In the genomic region with DNA sequence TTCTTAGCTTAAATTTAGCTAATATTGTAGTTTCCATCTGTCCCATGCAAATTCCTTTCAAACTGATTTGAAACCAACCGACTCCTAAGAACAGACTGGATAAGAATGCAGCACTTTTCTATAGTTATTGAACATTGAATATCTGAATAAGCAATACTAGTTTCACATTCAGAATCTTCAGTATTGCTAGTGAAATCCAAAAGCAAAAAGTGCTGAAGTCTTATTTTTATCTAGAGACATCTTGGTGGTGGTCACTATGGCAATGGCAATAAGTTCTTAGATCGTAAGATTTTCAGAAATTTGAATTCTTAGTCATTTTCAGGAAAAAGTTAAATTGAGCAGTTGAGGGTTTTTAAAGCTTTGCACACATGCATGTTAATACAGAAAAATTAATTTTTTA, we compare ENCODE assay signal across 19 cellular contexts. TPM values are rescaled to one million over a fixed set of nuclear protein-coding genes. Genes with fewer than 3 reads are reported as not detected.
DNase-seq lines count a peak whose midpoint lies in the region; ATAC-seq, FAIRE-seq and TF ChIP-seq lines count a peak whose summit lies in the region.
"Had no signal": no experiment of that assay in that cellular context is flagged by ENCODE, and none has a peak within 500 bp of the region (broad histone marks: within the 10 kb centered on the region; RNA-seq: fewer than 3 reads in every experiment).

No MANE protein-coding gene starts in this region.

- ATAC-seq in HepG2 (no peak), right lobe of liver (no peak), T-cell (replicated peaks in 1 of 4) (no peak)
- ATAC-seq: GM23338 had no signal

- TF ChIP-seq RAD21 in HepG2 (CRISPR knock-in tag; IDR thresholded peaks at IDR 0.05) = no peak

- DNase-seq in HepG2 (ENCODE audit: low spot score) (no peak), right lobe of liver (no peak), T-cell (no peak), endodermal cell (no peak), NCI-H446 treated with DMSO at 0.1 percent for 48 hours (lab: John Stamatoyannopoulos, UW) (no peak), urothelium cell line (ENCODE audit: low spot score) (no peak), HuH-7.5 (ENCODE audit: low spot score) (no peak)
- DNase-seq: ACHN; CD4-positive, alpha-beta memory T cell; DND-41; GDM1; MM.1S; NCI-H187 treated with DMSO at 0.1 percent for 48 hours; NCI-H2171; NCI-H82; SHP77 treated with DMSO at 0.1 percent for 48 hours had no signal

- in situ Hi-C loops in HepG2 (cut with HindIII; ENCODE audit: extremely low pct_ligation_motif_present, low pct_unique_long_range_greater_than_20kb) = no loop called here

- TF ChIP-seq CTCF in HepG2 (CRISPR knock-in tag; IDR thresholded peaks at IDR 0.05) (no peak), right lobe of liver (IDR thresholded peaks at IDR 0.05) (no peak), endodermal cell (conservative IDR thresholded peaks at IDR 0.05) (no peak)

- H3K27me3 ChIP-seq in HepG2 (ENCODE audit: control insufficient read depth in 1 of 2, insufficient read depth in 2 of 2, low read length in 2 of 2) (no peaks in the 10 kb centered on the region; a peak in 1 of 5 replicates), right lobe of liver (no peaks in the 10 kb centered on the region), endodermal cell (ENCODE audit: control insufficient read depth, insufficient read depth, low read length, poor library complexity, severe bottlenecking) (no peaks in the 10 kb centered on the region)

- H3K9me3 Mint-ChIP-seq in T-cell (no peaks in the 10 kb centered on the region), endodermal cell (no peaks in the 10 kb centered on the region)
- H3K9me3 Mint-ChIP-seq: GM23338 had no signal

- peaks cover 71% of the 10 kb centered on the region for H3K79me2 ChIP-seq in HepG2 (ENCODE audit: insufficient read depth, low read length)

- 95% methylated on average over 2 of the region's 2 CpGs for WGBS in HepG2 (ENCODE audit: low lambda C conversion rate)
- 95% methylated on average over 2 of the region's 2 CpGs for WGBS in right lobe of liver (ENCODE audit: insufficient coverage, low coverage, low lambda C conversion rate, missing lambda C conversion rate)
- 100% methylated on average over 1 to 2 of the region's 2 CpGs for WGBS in endodermal cell (ENCODE audit: insufficient coverage in 1 of 2, insufficient read length in 1 of 2), 2 experiments

- CTCF ChIA-PET in HepG2 (lab: Yijun Ruan, JAX; ENCODE audit: low intra/inter-chr PET ratio, low total read pairs) (no interaction called here), T-cell (lab: Charles Lee) (interaction anchor here in 1 of 2 donors (0.6 kb wide), 1 partner anchor 506 kb away, joined by 4 read pairs; no protein-coding TSS in a partner anchor)

- no TSS peak for BruUV-seq in HepG2 (replicated peaks; lab: Mats Ljungman, UMichigan)

- H4K20me1 ChIP-seq in HepG2 (ENCODE audit: insufficient read depth, low read length) = no peaks in the 10 kb centered on the region

- H3K4me3 Mint-ChIP-seq in T-cell (no peak overlapping the region), endodermal cell (no peak overlapping the region)
- H3K4me3 Mint-ChIP-seq: GM23338 had no signal

- H3K27ac Mint-ChIP-seq in T-cell (peak overlapping the region; percentile 9 to 16), endodermal cell (no peak overlapping the region)
- H3K27ac Mint-ChIP-seq: GM23338 had no signal

- POLR2A ChIA-PET in HepG2 (lab: Yijun Ruan, JAX) (interaction anchor here (1.2 kb wide), 1 partner anchor 89 kb away, joined by 3 read pairs; no protein-coding TSS in a partner anchor), T-cell (lab: Charles Lee) (no interaction called here)

- H3K4me3 ChIP-seq in HepG2 (replicated peaks in 1 of 3; ENCODE audit: insufficient read depth in 1 of 3, low read depth in 2 of 3, low read length in 3 of 3) = peak overlapping the region in 1 of 3 experiments; percentile 8; a peak in 1 of 6 replicates
- no peak overlapping the region for H3K4me3 ChIP-seq in right lobe of liver
- H3K4me3 ChIP-seq in endodermal cell (ENCODE audit: low read length) = peak overlapping the region; percentile 50
- H3K4me3 ChIP-seq: GM23338 had no signal

- H3K4me1 Mint-ChIP-seq in T-cell (peaks cover 46 to 64% (median 61%) of the 10 kb centered on the region in 3 donors), endodermal cell (peaks cover 25% of the 10 kb centered on the region)

- FAIRE-seq in HepG2 (lab: Jason Lieb, UNC) = no peak
- FAIRE-seq in urothelium cell line (lab: Jason Lieb, UNC) = no peak
- FAIRE-seq: RCC 7860 had no signal

- peak overlapping the region; percentile 82 for H3K4me2 ChIP-seq in HepG2 (ENCODE audit: low read depth, low read length)
- H3K4me2 ChIP-seq: GM23338 had no signal

- H3K27me3 Mint-ChIP-seq in T-cell (no peaks in the 10 kb centered on the region), endodermal cell (ENCODE audit: insufficient read depth) (no peaks in the 10 kb centered on the region)
- H3K27me3 Mint-ChIP-seq: CD4-positive, alpha-beta memory T cell had no signal

- H3K4me1 ChIP-seq in HepG2 (ENCODE audit: insufficient read depth, low read length) = peaks cover 80% of the 10 kb centered on the region
- H3K4me1 ChIP-seq in right lobe of liver = peaks cover 0 to 14% (median 6%) of the 10 kb centered on the region in 4 donors
- peaks cover 6% of the 10 kb centered on the region for H3K4me1 ChIP-seq in endodermal cell (ENCODE audit: control insufficient read depth, insufficient read depth, low read length)

- intact Hi-C loops in HepG2 (cut with micrococcal nuclease; ENCODE audit: unreplicated experiment) = no loop called here
- intact Hi-C loops in right lobe of liver (cut with DNase I) = no loop called here

- no peak overlapping the region for H3K27ac ChIP-seq in HepG2 (ENCODE audit: extremely low read length, insufficient read depth, low read length)
- no peak overlapping the region for H3K27ac ChIP-seq in right lobe of liver
- H3K27ac ChIP-seq in endodermal cell (ENCODE audit: low read depth, low read length) = no peak overlapping the region

- H3K36me3 ChIP-seq in HepG2 (replicated peaks in 1 of 2; ENCODE audit: control insufficient read depth in 1 of 2, insufficient read depth in 2 of 2, low read length in 2 of 2) (peaks cover 18 to 54% of the 10 kb centered on the region in 2 experiments), right lobe of liver (peaks cover 0 to 22% (median 3%) of the 10 kb centered on the region in 4 donors), endodermal cell (ENCODE audit: control insufficient read depth, insufficient read depth, low read length) (peaks cover 49% of the 10 kb centered on the region)

- no peaks in the 10 kb centered on the region for H3K9me3 ChIP-seq in HepG2 (ENCODE audit: low read length)
- H3K9me3 ChIP-seq in right lobe of liver = no peaks in the 10 kb centered on the region
- no peaks in the 10 kb centered on the region for H3K9me3 ChIP-seq in endodermal cell (ENCODE audit: control insufficient read depth, low read length)

- no peak overlapping the region for H2AFZ ChIP-seq in HepG2 (ENCODE audit: low read length)
- H2AFZ ChIP-seq: GM23338 had no signal

- TF ChIP-seq EP300 in HepG2 (IDR thresholded peaks at IDR 0.05; ENCODE audit: low read depth in 2 of 2, low read length in 2 of 2) (no peak), HepG2 (CRISPR knock-in tag; IDR thresholded peaks at IDR 0.05; ENCODE audit: borderline replicate concordance) (no peak)

- H3K9ac ChIP-seq in HepG2 (ENCODE audit: insufficient read depth, low read depth, low read length) = no peak overlapping the region
- H3K9ac ChIP-seq in endodermal cell (ENCODE audit: extremely low read depth, low read length, poor library complexity, severe bottlenecking) = no peak overlapping the region

- H3K36me3 Mint-ChIP-seq in T-cell = peaks cover 21% of the 10 kb centered on the region
- H3K36me3 Mint-ChIP-seq in endodermal cell (ENCODE audit: low read depth) = peaks cover 45% of the 10 kb centered on the region

- no peak for TF ChIP-seq POLR2A in HepG2 (IDR thresholded peaks at IDR 0.05; ENCODE audit: insufficient read depth in 1 of 2, low read depth in 2 of 2, low read length in 2 of 2)
- no peak for TF ChIP-seq POLR2A in right lobe of liver (IDR thresholded peaks at IDR 0.05)

RNA-seq across cellular contexts. Expression of gene TFB1M, which starts 2.7 kb away (rescaled TPM):
- 122 and 149 TPM in 2 replicates for total RNA-seq in HepG2 (2016; rRNA removed; fragmentation: Illumina TruSeq; extraction: Trizol)
- total RNA-seq in HepG2 (2016; cell fraction: cytosol; rRNA removed; fragmentation: Illumina TruSeq; extraction: Trizol; ENCODE audit: low read depth) = 42.1 and 44.6 TPM in 2 replicates
- total RNA-seq in HepG2 (2016; cell fraction: insoluble cytoplasmic fraction; rRNA removed; fragmentation: Illumina TruSeq; extraction: Trizol) = 124 and 156 TPM in 2 replicates
- 45.1 and 48.3 TPM in 2 replicates for total RNA-seq in HepG2 (2016; cell fraction: membrane; rRNA removed; fragmentation: Illumina TruSeq; extraction: Trizol)
- 201 and 207 TPM in 2 replicates for total RNA-seq in HepG2 (2016; cell fraction: nucleus; rRNA removed; fragmentation: Illumina TruSeq; extraction: Trizol)
- polyA plus RNA-seq in HepG2 (2011; rRNA removed) = 64.3 and 91.4 TPM in 2 replicates
- 49.3 and 58.3 TPM in 2 replicates for polyA plus RNA-seq in HepG2 (2011; cell fraction: cytosol; rRNA removed)
- 74.6 and 81.3 TPM in 2 replicates for polyA plus RNA-seq in HepG2 (2011; cell fraction: nucleus; rRNA removed)
- polyA plus RNA-seq in HepG2 (2012) = 59.9 and 60.7 TPM in 2 replicates
- 17.1 and 18.2 TPM in 2 replicates for polyA plus RNA-seq in HepG2 (2016; cell fraction: cytosol; fragmentation: Illumina TruSeq; extraction: Trizol; ENCODE audit: low read depth)
- polyA plus RNA-seq in HepG2 (2016; cell fraction: insoluble cytoplasmic fraction; fragmentation: Illumina TruSeq; extraction: Trizol; ENCODE audit: low read depth) = 133 and 147 TPM in 2 replicates
- 20.5 and 22.2 TPM in 2 replicates for polyA plus RNA-seq in HepG2 (2016; cell fraction: membrane; fragmentation: Illumina TruSeq; extraction: Trizol; ENCODE audit: low read depth)
- 93.1 and 104 TPM in 2 replicates for polyA plus RNA-seq in HepG2 (2016; cell fraction: nucleus; fragmentation: Illumina TruSeq; extraction: Trizol; ENCODE audit: insufficient read depth, low read depth)
- polyA minus RNA-seq in HepG2 (2011; rRNA and poly(A)+ RNA removed; ENCODE audit: low replicate concordance) = 9.7 and 101 TPM in 2 replicates
- 39.5 and 52.5 TPM in 2 replicates for polyA minus RNA-seq in HepG2 (2011; cell fraction: cytosol; rRNA and poly(A)+ RNA removed)
- polyA minus RNA-seq in HepG2 (2011; cell fraction: nucleus; rRNA and poly(A)+ RNA removed) = 333 and 340 TPM in 2 replicates
- total RNA-seq in right lobe of liver = 10 to 100 TPM; 12.3 to 18.9 (median 16.2) TPM
- total RNA-seq in T-cell = 10 to 100 TPM; 19.9 to 31.1 (median 26.8) TPM
- total RNA-seq in endodermal cell = 10 to 100 TPM; 38.8 to 43.0 TPM
- 19.8 TPM for polyA plus RNA-seq in endodermal cell (2013, experiment 1 of 2)
- 17.0 TPM for polyA plus RNA-seq in endodermal cell (2013, experiment 2 of 2)

RNA-seq across cellular contexts. Expression of gene CLDN20, which starts 47.8 kb away (rescaled TPM):
- total RNA-seq in HepG2 (2016; rRNA removed; fragmentation: Illumina TruSeq; extraction: Trizol) = not detected in 2 replicates
- not detected in 2 replicates for total RNA-seq in HepG2 (2016; cell fraction: cytosol; rRNA removed; fragmentation: Illumina TruSeq; extraction: Trizol; ENCODE audit: low read depth)
- total RNA-seq in HepG2 (2016; cell fraction: insoluble cytoplasmic fraction; rRNA removed; fragmentation: Illumina TruSeq; extraction: Trizol) = not detected in 2 replicates
- total RNA-seq in HepG2 (2016; cell fraction: membrane; rRNA removed; fragmentation: Illumina TruSeq; extraction: Trizol) = not detected in 2 replicates
- not detected in 2 replicates for total RNA-seq in HepG2 (2016; cell fraction: nucleus; rRNA removed; fragmentation: Illumina TruSeq; extraction: Trizol)
- polyA plus RNA-seq in HepG2 (2011; rRNA removed) = not detected in 2 replicates
- not detected in 2 replicates for polyA plus RNA-seq in HepG2 (2011; cell fraction: cytosol; rRNA removed)
- not detected in 2 replicates for polyA plus RNA-seq in HepG2 (2011; cell fraction: nucleus; rRNA removed)
- 0.76 and 0.79 TPM in 2 replicates for polyA plus RNA-seq in HepG2 (2012)
- polyA plus RNA-seq in HepG2 (2016; cell fraction: cytosol; fragmentation: Illumina TruSeq; extraction: Trizol; ENCODE audit: low read depth) = not detected in 2 replicates
- polyA plus RNA-seq in HepG2 (2016; cell fraction: insoluble cytoplasmic fraction; fragmentation: Illumina TruSeq; extraction: Trizol; ENCODE audit: low read depth) = not detected in 2 replicates
- not detected in 2 replicates for polyA plus RNA-seq in HepG2 (2016; cell fraction: membrane; fragmentation: Illumina TruSeq; extraction: Trizol; ENCODE audit: low read depth)
- polyA plus RNA-seq in HepG2 (2016; cell fraction: nucleus; fragmentation: Illumina TruSeq; extraction: Trizol; ENCODE audit: insufficient read depth, low read depth) = not detected in 2 replicates
- not detected in 2 replicates for polyA minus RNA-seq in HepG2 (2011; rRNA and poly(A)+ RNA removed; ENCODE audit: low replicate concordance)
- not detected in 2 replicates for polyA minus RNA-seq in HepG2 (2011; cell fraction: cytosol; rRNA and poly(A)+ RNA removed)
- polyA minus RNA-seq in HepG2 (2011; cell fraction: nucleus; rRNA and poly(A)+ RNA removed) = not detected in 2 replicates
- total RNA-seq in right lobe of liver = not detected
- total RNA-seq in T-cell = not detected
- total RNA-seq in endodermal cell = not detected
- polyA plus RNA-seq in endodermal cell (2013, experiment 1 of 2) = not detected
- not detected for polyA plus RNA-seq in endodermal cell (2013, experiment 2 of 2)
- total RNA-seq: CD4-positive, alpha-beta memory T cell; GM23338; NCI-H460 had no signal
- polyA plus RNA-seq: CD4-positive, alpha-beta memory T cell had no signal
